Comparison of ENCODE assay signal across 8 cellular contexts in the genomic region with DNA sequence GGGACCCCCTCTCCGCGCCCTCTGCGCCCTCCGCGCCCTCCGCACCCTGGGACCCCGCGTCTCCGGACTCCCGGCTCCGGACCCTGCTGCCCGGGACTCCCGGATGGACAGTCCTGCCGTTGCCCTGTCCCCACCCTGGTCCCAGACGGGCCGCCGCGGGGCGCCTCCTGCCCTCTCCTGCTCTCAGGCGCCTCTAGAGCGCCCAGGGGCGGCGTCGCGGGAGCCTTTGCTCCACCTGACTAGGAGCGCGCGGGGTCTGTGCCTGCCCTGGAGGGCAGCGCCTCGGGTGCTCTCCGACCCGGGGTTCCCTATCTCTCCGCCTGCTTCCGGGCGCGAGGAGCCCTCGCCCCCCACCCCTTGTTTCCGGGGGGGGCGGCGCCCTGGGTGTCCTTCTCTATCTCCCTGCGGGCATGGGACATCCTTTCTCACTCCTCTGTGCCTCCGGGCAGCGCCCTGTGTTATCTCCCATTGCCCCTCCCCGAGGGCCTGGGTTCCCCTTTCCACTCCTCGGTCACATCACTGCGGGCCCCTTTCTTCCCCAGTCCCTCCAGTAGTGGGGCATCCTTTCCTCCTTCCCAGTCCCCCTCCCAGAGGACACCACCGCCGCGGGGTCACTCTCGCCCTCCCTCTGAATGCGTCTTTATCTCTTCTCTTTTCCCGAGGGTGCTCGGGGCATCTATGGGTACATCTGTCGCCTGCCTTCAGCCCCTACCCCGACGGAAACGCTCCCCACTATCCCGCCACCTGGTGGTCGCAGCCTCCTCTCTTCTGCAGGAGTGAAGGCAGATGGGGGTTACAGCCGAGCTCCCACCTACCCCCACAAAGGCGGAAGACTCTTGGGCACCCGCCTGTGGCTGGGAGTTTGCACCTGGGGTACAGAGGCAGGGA. TPM values are rescaled to one million over a fixed set of nuclear protein-coding genes. Genes with fewer than 3 reads are reported as not detected.
DNase-seq lines count a peak whose midpoint lies in the region; ATAC-seq and TF ChIP-seq lines count a peak whose summit lies in the region.

No MANE protein-coding gene starts in this region.

- peak; percentile 49 for DNase-seq in activated CD4-positive, alpha-beta T cell treated with anti-CD3 and anti-CD28 coated beads, Interleukin-2, amount 50 U/mL, for 1 hour
- DNase-seq in foreskin keratinocyte (no peak), progenitor cell of endocrine pancreas (ENCODE audit: low spot score, unreplicated experiment) (no peak), DMS53 treated with DMSO at 0.1 percent for 48 hours (lab: John Stamatoyannopoulos, UW; ENCODE audit: unreplicated experiment) (no peak), GM19240 (ENCODE audit: insufficient read length, low spot score) (no peak), mesenchymal stem cell (no peak)

- H2BK12ac ChIP-seq in mesenchymal stem cell (ENCODE audit: low read length in 2 of 2) = no peak overlapping the region

- H2BK15ac ChIP-seq in mesenchymal stem cell (ENCODE audit: low read depth, poor library complexity, severe bottlenecking) = no peak overlapping the region

- H3K36me3 ChIP-seq in mesenchymal stem cell (ENCODE audit: control insufficient read depth in 1 of 2, insufficient read depth in 2 of 2, low read depth in 1 of 2, low read length in 2 of 2) = no peaks in the 10 kb centered on the region

- no peak overlapping the region for H2AK5ac ChIP-seq in mesenchymal stem cell (ENCODE audit: low read length, severe bottlenecking)

- H3K27me3 ChIP-seq in foreskin keratinocyte (peaks cover 58% of the 10 kb centered on the region), mesenchymal stem cell (ENCODE audit: control insufficient read depth in 1 of 2, insufficient read depth in 1 of 2, low read length in 2 of 2) (peaks cover 45 to 61% of the 10 kb centered on the region in 2 experiments)

- H3K9me3 ChIP-seq in mesenchymal stem cell (ENCODE audit: control insufficient read depth, low read length) = no peaks in the 10 kb centered on the region

- H3K14ac ChIP-seq in mesenchymal stem cell (ENCODE audit: low read length in 2 of 2) = no peak overlapping the region

- H2AFZ ChIP-seq in mesenchymal stem cell (ENCODE audit: low read depth, low read length) = no peak overlapping the region

- H3K4me1 Mint-ChIP-seq in progenitor cell of endocrine pancreas (ENCODE audit: low read depth) = peaks cover 8% of the 10 kb centered on the region

- no peak overlapping the region for H2BK120ac ChIP-seq in mesenchymal stem cell (ENCODE audit: low read depth, low read length)

- H2BK5ac ChIP-seq in mesenchymal stem cell (ENCODE audit: low read depth, low read length, poor library complexity, severe bottlenecking) = no peak overlapping the region

- H3K4me2 ChIP-seq in mesenchymal stem cell (ENCODE audit: low read length, poor library complexity, severe bottlenecking) = no peak overlapping the region

- H3K9ac ChIP-seq in mesenchymal stem cell (ENCODE audit: low read length) = no peak overlapping the region

- no peak overlapping the region for H3K27ac Mint-ChIP-seq in progenitor cell of endocrine pancreas

- no peaks in the 10 kb centered on the region for H3K79me1 ChIP-seq in mesenchymal stem cell (replicated peaks; ENCODE audit: low read length, poor library complexity, severe bottlenecking)

- no peaks in the 10 kb centered on the region for H3K36me3 Mint-ChIP-seq in progenitor cell of endocrine pancreas (ENCODE audit: insufficient read depth)

- peak overlapping the region; percentile 61 for H3K4me3 Mint-ChIP-seq in progenitor cell of endocrine pancreas (ENCODE audit: low read depth)

- H3K4me1 ChIP-seq in foreskin keratinocyte = no peaks in the 10 kb centered on the region
- peaks cover 11% of the 10 kb centered on the region for H3K4me1 ChIP-seq in mesenchymal stem cell (ENCODE audit: control insufficient read depth, insufficient read depth, low read depth, low read length)

- TF ChIP-seq CTCF in foreskin keratinocyte (conservative IDR thresholded peaks at IDR 0.05) = no peak
- peak; percentile 25 for TF ChIP-seq CTCF in progenitor cell of endocrine pancreas (IDR thresholded peaks at IDR 0.05; ENCODE audit: unreplicated experiment)

- 6% methylated on average over 54 of the region's 62 CpGs for WGBS in mesenchymal stem cell

- peak; percentile 21 for ATAC-seq in GM19035 (IDR thresholded peaks at IDR 0.05; ENCODE audit: unreplicated experiment)
- ATAC-seq in HG03460 (IDR thresholded peaks at IDR 0.05; ENCODE audit: unreplicated experiment) = peak; percentile 26
- ATAC-seq in foreskin keratinocyte = peak; percentile 11

- H4K91ac ChIP-seq in mesenchymal stem cell (ENCODE audit: low read length) = no peak overlapping the region

- H3K27me3 Mint-ChIP-seq in progenitor cell of endocrine pancreas = peaks cover 81% of the 10 kb centered on the region

- H3K4me3 ChIP-seq in mesenchymal stem cell (ENCODE audit: insufficient read depth in 1 of 2, low read depth in 1 of 2, low read length in 2 of 2) = no peak overlapping the region

- no peak overlapping the region for H3K18ac ChIP-seq in mesenchymal stem cell (ENCODE audit: low read depth in 1 of 2, low read length in 2 of 2)

- no peak overlapping the region for H3K27ac ChIP-seq in foreskin keratinocyte
- no peak overlapping the region for H3K27ac ChIP-seq in mesenchymal stem cell (ENCODE audit: low read length, poor library complexity, severe bottlenecking)

- no peak overlapping the region for H3K23ac ChIP-seq in mesenchymal stem cell (ENCODE audit: low read length in 2 of 2)

- H3K9me3 Mint-ChIP-seq in progenitor cell of endocrine pancreas (ENCODE audit: low read depth) = no peaks in the 10 kb centered on the region

- no peak overlapping the region for H3K4ac ChIP-seq in mesenchymal stem cell (ENCODE audit: low read depth in 1 of 2, low read length in 2 of 2)

- H4K8ac ChIP-seq in mesenchymal stem cell (ENCODE audit: low read length) = no peak overlapping the region

RNA-seq across cellular contexts. Expression of gene PRKCB, which starts 0.9 kb away (rescaled TPM):
- 0.20 TPM in 1 of 2 replicates, not detected in the other for total RNA-seq in foreskin keratinocyte
- 0.01 TPM in 1 of 2 replicates, not detected in the other for polyA plus RNA-seq in foreskin keratinocyte
- 0.27 and 0.36 TPM in 2 replicates for total RNA-seq in progenitor cell of endocrine pancreas
- not detected for polyA plus RNA-seq in mesenchymal stem cell (2013, experiment 1 of 2)
- not detected for polyA plus RNA-seq in mesenchymal stem cell (2013, experiment 2 of 2)
